Comparison of ENCODE assay signal across 12 cellular contexts in genomic region chr22:38220163-38220562, GRCh38. TPM values are rescaled to one million over a fixed set of nuclear protein-coding genes. Genes with fewer than 3 reads are reported as not detected.
A peak's percentile ranks its signal among the peaks of the same experiment; 100 is the strongest.
DNase-seq lines count a peak whose midpoint lies in the region; ATAC-seq, FAIRE-seq and TF ChIP-seq lines count a peak whose summit lies in the region.
"Had no signal": no experiment of that assay in that cellular context is flagged by ENCODE, and none has a peak within 500 bp of the region (broad histone marks: within the 10 kb centered on the region; RNA-seq: fewer than 3 reads in every experiment).

No MANE protein-coding gene starts in this region.

- POLR2A ChIA-PET in AG04450 (lab: Yijun Ruan, JAX) = no interaction called here
- POLR2A ChIA-PET in endothelial cell of umbilical vein (lab: Charles Lee) = interaction anchor here (0.6 to 1.5 kb wide), 2 partner anchors 18 to 36 kb away, joined by 4 read pairs; partner anchors contain the start of gene MAFF

- H3K4me2 ChIP-seq in endothelial cell of umbilical vein (ENCODE audit: insufficient read depth, low read length) = no peak overlapping the region

- H3K4me3 ChIP-seq in AG04450 (ENCODE audit: low read depth, low read length) (no peak overlapping the region), endothelial cell of umbilical vein (replicated peaks in 1 of 3; ENCODE audit: insufficient read depth in 1 of 3, low read depth in 1 of 3, low read length in 3 of 3) (no peak overlapping the region), prostate gland (no peak overlapping the region)

- H3K9ac ChIP-seq in endothelial cell of umbilical vein (replicated peaks; ENCODE audit: extremely low read depth, insufficient read depth, low read length) = no peak overlapping the region

- H2AFZ ChIP-seq in endothelial cell of umbilical vein (ENCODE audit: low read depth, low read length) = no peak overlapping the region

- H3K27ac ChIP-seq in AG04450 (ENCODE audit: low read depth, low read length) (peak overlapping the region; percentile 11), endothelial cell of umbilical vein (ENCODE audit: insufficient read depth, low read depth, low read length) (peak overlapping the region; percentile 98), prostate gland (peak overlapping the region; percentile 73 to 83)

- DNase-seq in AG04450 (ENCODE audit: low read depth, low spot score) (no peak), NCI-H69 (lab: John Stamatoyannopoulos, UW) (peak; percentile 27), endothelial cell of umbilical vein (ENCODE audit: low read depth, low spot score) (no peak), prostate gland (ENCODE audit: low spot score) (no peak), NCI-H526 (lab: John Stamatoyannopoulos, UW) (no peak), NCI-H748 (lab: John Stamatoyannopoulos, UW; ENCODE audit: unreplicated experiment) (no peak)
- DNase-seq: activated naive CD4-positive, alpha-beta T cell treated with anti-CD3 and anti-CD28 coated beads, Interleukin-2, amount 10 ng/mL, durations not matched to agents 7 days and 5 days; NCI-H2029 had no signal

- CTCF ChIA-PET in AG04450 (lab: Charles Lee) (no interaction called here), endothelial cell of umbilical vein (lab: Charles Lee) (interaction anchor here (0.7 to 5.6 kb wide), 7 partner anchors 9 to 168 kb away, joined by 3 to 44 read pairs (median 4); no protein-coding TSS in a partner anchor)

- dilution Hi-C loops in endothelial cell of umbilical vein (cut with MboI; ENCODE audit: extremely low pct_ligation_motif_present, low sequenced_read_pairs) = no loop called here

- ATAC-seq in HG03025 (IDR thresholded peaks at IDR 0.05; ENCODE audit: low FRiP score, unreplicated experiment) = no peak
- ATAC-seq in GM21390 (IDR thresholded peaks at IDR 0.05; ENCODE audit: unreplicated experiment) = no peak

- H4K20me1 ChIP-seq in endothelial cell of umbilical vein (replicated peaks; ENCODE audit: control insufficient read depth, extremely low read depth, insufficient read depth, low read length) = no peaks in the 10 kb centered on the region

- TF ChIP-seq POLR2A in endothelial cell of umbilical vein (IDR thresholded peaks at IDR 0.05; ENCODE audit: low read depth, low read length) (no peak), prostate gland (IDR thresholded peaks at IDR 0.05) (no peak)

- BruUV-seq in endothelial cell of umbilical vein (replicated peaks; lab: Mats Ljungman, UMichigan) = TSS peak; percentile 11

- peaks cover 3% of the 10 kb centered on the region for H3K79me2 ChIP-seq in endothelial cell of umbilical vein (ENCODE audit: control insufficient read depth, insufficient read depth, low read length)

- H3K27me3 ChIP-seq in AG04450 (ENCODE audit: control insufficient read depth, insufficient read depth, low read length) (no peaks in the 10 kb centered on the region), endothelial cell of umbilical vein (ENCODE audit: control insufficient read depth in 2 of 2, insufficient read depth in 2 of 2, low read length in 2 of 2) (no peaks in the 10 kb centered on the region), prostate gland (replicated peaks; ENCODE audit: insufficient read depth) (no peaks in the 10 kb centered on the region)

- H3K9me1 ChIP-seq in endothelial cell of umbilical vein (replicated peaks; ENCODE audit: control insufficient read depth, extremely low read depth, insufficient read depth, low read length) = no peaks in the 10 kb centered on the region

- 56% methylated on average over 8 of the region's 8 CpGs for WGBS in prostate gland

- H3K9me3 ChIP-seq in AG04450 (ENCODE audit: control insufficient read depth, insufficient read depth, low read length) (no peaks in the 10 kb centered on the region; the same call in 1 of the 2 replicates), endothelial cell of umbilical vein (replicated peaks; ENCODE audit: control insufficient read depth, insufficient read depth, low read length) (no peaks in the 10 kb centered on the region), prostate gland (no peaks in the 10 kb centered on the region)

- H3K4me1 ChIP-seq in endothelial cell of umbilical vein (ENCODE audit: control insufficient read depth, extremely low read depth, insufficient read depth, low read length) (peaks cover 40% of the 10 kb centered on the region), prostate gland (replicated peaks) (no peaks in the 10 kb centered on the region)

- TF ChIP-seq CTCF in AG04450 (IDR thresholded peaks at IDR 0.05; ENCODE audit: low read depth, low read length) (no peak), endothelial cell of umbilical vein (IDR thresholded peaks at IDR 0.05; ENCODE audit: extremely low read depth in 1 of 2, insufficient read depth in 1 of 2, low read depth in 1 of 2, low read length in 2 of 2) (no peak), prostate gland (IDR thresholded peaks at IDR 0.05) (no peak)

- no peak for FAIRE-seq in endothelial cell of umbilical vein (lab: Jason Lieb, UNC)
- FAIRE-seq: endometrium, GM19239 had no signal

- intact Hi-C loops in endothelial cell of umbilical vein (cut with micrococcal nuclease) (no loop called here), prostate gland (cut with DNase I) (loop anchor here (10.0 kb wide), 1 partner anchor 105 kb away; the partner anchor contains the start of gene BAIAP2L2)

- peaks cover 4 to 28% of the 10 kb centered on the region in 2 experiments for H3K36me3 ChIP-seq in endothelial cell of umbilical vein (ENCODE audit: control insufficient read depth in 2 of 2, extremely low read depth in 1 of 2, insufficient read depth in 2 of 2, low read length in 2 of 2)
- peaks cover 0 to 10% of the 10 kb centered on the region in 2 donors for H3K36me3 ChIP-seq in prostate gland

TF ChIP-seq in endothelial cell of umbilical vein, 7 proteins besides CTCF, POLR2A, EP300 and RAD21:
- TF ChIP-seq GATA2 (IDR thresholded peaks at IDR 0.05; ENCODE audit: insufficient read depth, insufficient read length, low read depth, low read length) (no peak), MYC (IDR thresholded peaks at IDR 0.05; ENCODE audit: low read depth, low read length) (no peak), FOS (IDR thresholded peaks at IDR 0.05; ENCODE audit: borderline replicate concordance, insufficient read depth, low read length) (no peak), EZH2 (IDR thresholded peaks at IDR 0.05; ENCODE audit: borderline replicate concordance, low read depth, low read length, severe bottlenecking) (no peak), POLR2AphosphoS5 (IDR thresholded peaks at IDR 0.05; ENCODE audit: insufficient read depth, low read depth, low read length) (no peak), JUN (IDR thresholded peaks at IDR 0.05; ENCODE audit: borderline replicate concordance, insufficient read depth, insufficient read length, low read depth) (no peak)
- TF ChIP-seq, protein P1, sequence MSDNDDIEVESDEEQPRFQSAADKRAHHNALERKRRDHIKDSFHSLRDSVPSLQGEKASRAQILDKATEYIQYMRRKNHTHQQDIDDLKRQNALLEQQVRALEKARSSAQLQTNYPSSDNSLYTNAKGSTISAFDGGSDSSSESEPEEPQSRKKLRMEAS (IDR thresholded peaks at IDR 0.05; ENCODE audit: insufficient read depth, insufficient read length) = no peak

RNA-seq across cellular contexts. Expression of gene MAFF, which starts 18.4 kb away (rescaled TPM):
- polyA plus RNA-seq in AG04450 (2011; rRNA removed) (8.3 and 12.2 TPM in 2 replicates), endothelial cell of umbilical vein (29.0 and 30.5 TPM in 2 replicates)
- polyA minus RNA-seq in AG04450 (2011; rRNA and poly(A)+ RNA removed) = 5.2 and 5.3 TPM in 2 replicates
- total RNA-seq in endothelial cell of umbilical vein (59.5 and 61.2 TPM in 2 replicates), prostate gland (10 to 100 TPM; 23.6 to 26.0 TPM)
- polyA plus RNA-seq in endothelial cell of umbilical vein (2011; cell fraction: cytosol; rRNA removed) = 30.6 and 35.8 TPM in 2 replicates
- 23.2 and 24.2 TPM in 2 replicates for polyA plus RNA-seq in endothelial cell of umbilical vein (2011; cell fraction: nucleus; rRNA removed)
- 43.3 and 46.8 TPM in 2 replicates for polyA plus RNA-seq in endothelial cell of umbilical vein (2012)
- polyA minus RNA-seq in endothelial cell of umbilical vein = 16.2 and 18.6 TPM in 2 replicates
- 6.8 TPM for polyA minus RNA-seq in endothelial cell of umbilical vein (2011; cell fraction: cytosol; rRNA and poly(A)+ RNA removed)
- polyA minus RNA-seq in endothelial cell of umbilical vein (2011; cell fraction: nucleus; rRNA and poly(A)+ RNA removed) = 10.8 and 23.0 TPM in 2 replicates

RNA-seq across cellular contexts. Expression of gene PLA2G6, which starts 38.5 kb away (rescaled TPM):
- polyA plus RNA-seq in AG04450 (2011; rRNA removed) = 5.0 and 7.8 TPM in 2 replicates
- 18.2 and 20.5 TPM in 2 replicates for polyA minus RNA-seq in AG04450 (2011; rRNA and poly(A)+ RNA removed)
- total RNA-seq in endothelial cell of umbilical vein = 10.3 and 11.1 TPM in 2 replicates
- 6.6 and 9.9 TPM in 2 replicates for polyA plus RNA-seq in endothelial cell of umbilical vein
- 1.8 and 3.7 TPM in 2 replicates for polyA plus RNA-seq in endothelial cell of umbilical vein (2011; cell fraction: cytosol; rRNA removed)
- 62.1 and 69.2 TPM in 2 replicates for polyA plus RNA-seq in endothelial cell of umbilical vein (2011; cell fraction: nucleus; rRNA removed)
- 2.9 and 4.7 TPM in 2 replicates for polyA plus RNA-seq in endothelial cell of umbilical vein (2012)
- polyA minus RNA-seq in endothelial cell of umbilical vein = 16.0 and 17.4 TPM in 2 replicates
- polyA minus RNA-seq in endothelial cell of umbilical vein (2011; cell fraction: cytosol; rRNA and poly(A)+ RNA removed) = 7.0 TPM
- polyA minus RNA-seq in endothelial cell of umbilical vein (2011; cell fraction: nucleus; rRNA and poly(A)+ RNA removed) = 19.5 and 21.1 TPM in 2 replicates
- 100 to 1,000 TPM in 1 of 2 donors, 10 to 100 TPM in 1; 61.5 to 138 TPM for total RNA-seq in prostate gland

RNA-seq across cellular contexts. Expression of gene TMEM184B, which starts 52.6 kb away (rescaled TPM):
- polyA plus RNA-seq in AG04450 (2011; rRNA removed) (36.8 and 37.2 TPM in 2 replicates), endothelial cell of umbilical vein (72.5 and 88.8 TPM in 2 replicates)
- polyA minus RNA-seq in AG04450 (2011; rRNA and poly(A)+ RNA removed) = 33.8 and 40.5 TPM in 2 replicates
- total RNA-seq in endothelial cell of umbilical vein (96.6 and 99.8 TPM in 2 replicates), prostate gland (100 to 1,000 TPM in 1 of 2 donors, 10 to 100 TPM in 1; 76.0 to 137 TPM)
- polyA plus RNA-seq in endothelial cell of umbilical vein (2011; cell fraction: cytosol; rRNA removed) = 51.8 and 64.2 TPM in 2 replicates
- polyA plus RNA-seq in endothelial cell of umbilical vein (2011; cell fraction: nucleus; rRNA removed) = 67.8 and 78.0 TPM in 2 replicates
- polyA plus RNA-seq in endothelial cell of umbilical vein (2012) = 63.0 and 73.8 TPM in 2 replicates
- 54.4 and 68.6 TPM in 2 replicates for polyA minus RNA-seq in endothelial cell of umbilical vein
- 21.9 TPM for polyA minus RNA-seq in endothelial cell of umbilical vein (2011; cell fraction: cytosol; rRNA and poly(A)+ RNA removed)
- 30.2 and 34.5 TPM in 2 replicates for polyA minus RNA-seq in endothelial cell of umbilical vein (2011; cell fraction: nucleus; rRNA and poly(A)+ RNA removed)

Comparison
In these comparisons a context has a peak if more than half of its experiments do, and no peak if none do; other contexts are left out.
1. H3K27ac ChIP-seq: peak in every context shown above with its lines; median percentile 98 in endothelial cell of umbilical vein; 78 in prostate gland; 11 in AG04450.